19 cellular contexts compared by ENCODE assay signal in genomic region chr13:66219493-66219892, GRCh38.
DNase-seq lines count a peak whose midpoint lies in the region; ATAC-seq lines count a peak whose summit lies in the region.
"Had no signal": no experiment of that assay in that cellular context is flagged by ENCODE, and none has a peak within 500 bp of the region (broad histone marks: within the 10 kb centered on the region; RNA-seq: fewer than 3 reads in every experiment).

No MANE protein-coding gene starts in this region.

- no peak overlapping the region for H2BK15ac ChIP-seq in mesendoderm (replicated peaks; ENCODE audit: low read depth)

- H3K79me2 ChIP-seq in mesendoderm (ENCODE audit: control insufficient read depth, insufficient read depth, low read length): no peaks in the 10 kb centered on the region

- H3K4me3 ChIP-seq in mesendoderm (ENCODE audit: low read length): no peak overlapping the region
- H3K4me3 ChIP-seq: A549 had no signal

- H3K27ac ChIP-seq in mesendoderm (ENCODE audit: low read depth, low read length): no peak overlapping the region
- H3K27ac ChIP-seq: 22Rv1, A549, C4-2B, HL-60 had no signal

- no peak overlapping the region for H3K56ac ChIP-seq in mesendoderm (ENCODE audit: low read length)

- peak; percentile 3 for DNase-seq in DMS 273 (lab: John Stamatoyannopoulos, UW; ENCODE audit: unreplicated experiment)
- no peak for DNase-seq in DMS 273 treated with DMSO at 0.1 percent for 48 hours (lab: John Stamatoyannopoulos, UW)
- peak; percentile 22 for DNase-seq in NCI-H2171 treated with DMSO at 0.1 percent for 48 hours (lab: John Stamatoyannopoulos, UW)
- peak; percentile 13 for DNase-seq in mesendoderm
- DNase-seq in retina: peak; percentile 17
- DNase-seq in RKO (ENCODE audit: low spot score): no peak
- DNase-seq: AML-193; Caco-2; CD4-positive, alpha-beta T cell; DMS79 treated with DMSO at 0.1 percent for 48 hours; GF-D8; GOT3; H7 had no signal

- no peak overlapping the region for H3K18ac ChIP-seq in mesendoderm (ENCODE audit: low read length)

- no peaks in the 10 kb centered on the region for H3K27me3 ChIP-seq in mesendoderm (ENCODE audit: insufficient read depth, low read length, poor library complexity)

- H3K4ac ChIP-seq in mesendoderm (ENCODE audit: low read depth, low read length): no peak overlapping the region

- H4K8ac ChIP-seq in mesendoderm (ENCODE audit: low read depth, low read length): no peak overlapping the region

- no peak overlapping the region for H2AK5ac ChIP-seq in mesendoderm (ENCODE audit: low read length)

- H3K36me3 ChIP-seq in mesendoderm (ENCODE audit: control insufficient read depth, insufficient read depth, low read length): no peaks in the 10 kb centered on the region

- H3K4me2 ChIP-seq in mesendoderm (ENCODE audit: low read length): no peak overlapping the region
- H3K4me2 ChIP-seq: A549 had no signal

- peaks cover 5% of the 10 kb centered on the region for H3K4me1 ChIP-seq in mesendoderm (ENCODE audit: control insufficient read depth, low read depth, low read length)
- H3K4me1 ChIP-seq: A549, Caco-2 had no signal

- ATAC-seq in HG03571 (IDR thresholded peaks at IDR 0.05; ENCODE audit: unreplicated experiment): no peak
- ATAC-seq: A549, HCT116 had no signal

- H2BK120ac ChIP-seq in mesendoderm (ENCODE audit: low read depth, low read length): no peak overlapping the region

- no peaks in the 10 kb centered on the region for H3K79me1 ChIP-seq in mesendoderm (ENCODE audit: low read length)

- no CpG with 5 or more reads among the region's 1 CpG for WGBS in mesendoderm (ENCODE audit: extremely low coverage, insufficient coverage, low lambda C conversion rate)

- no peak overlapping the region for H3K23ac ChIP-seq in mesendoderm (ENCODE audit: low read length)

- no peak overlapping the region for H2BK5ac ChIP-seq in mesendoderm (ENCODE audit: low read length)

- H3K9ac ChIP-seq in mesendoderm (ENCODE audit: low read length): no peak overlapping the region

- H4K5ac ChIP-seq in mesendoderm (ENCODE audit: low read length): no peak overlapping the region

Comparison
In these comparisons a context has a peak if more than half of its experiments do, and no peak if none do; other contexts are left out.
1. DNase-seq: peak in DMS 273 (single experiment), NCI-H2171 treated with DMSO at 0.1 percent for 48 hours (single experiment), mesendoderm (single experiment) and retina (single experiment); none in DMS 273 treated with DMSO at 0.1 percent for 48 hours (single experiment) and RKO (single experiment).